ENCODE assay signal across 2 cellular contexts in the genomic region with DNA sequence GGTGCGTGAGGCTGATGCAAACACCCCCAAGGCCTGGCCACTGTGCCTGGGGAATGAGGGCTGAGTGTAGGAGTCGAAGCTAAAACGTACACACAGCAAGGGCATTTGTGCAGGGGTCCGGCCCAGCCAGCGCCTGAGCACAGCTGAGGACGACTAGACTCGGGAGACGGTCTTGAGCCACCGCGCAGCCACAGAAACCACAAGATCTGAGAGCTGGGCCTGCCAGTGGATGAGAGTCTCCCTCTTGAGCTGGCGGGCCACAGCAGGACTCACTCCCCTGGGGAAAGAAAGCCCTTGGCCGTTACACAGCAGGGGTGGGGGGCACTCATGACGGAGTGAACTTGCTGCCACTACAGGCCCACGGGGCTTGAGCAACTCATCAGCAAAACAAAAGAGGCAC.
TF ChIP-seq lines count a peak whose summit lies in the region.

No MANE protein-coding gene starts in this region.

TF ChIP-seq in WTC11, 78 proteins besides CTCF, POLR2A, EP300 and RAD21:
- TF ChIP-seq ZNF423 (CRISPR knock-in tag; IDR thresholded peaks at IDR 0.05) = 0 out of 2 replicates have a peak, but pooled peaks have one; percentile 34
- TF ChIP-seq ESRRA (CRISPR knock-in tag; IDR thresholded peaks at IDR 0.05; ENCODE audit: borderline replicate concordance) = no peak
TF ChIP-seq in WTC11: peak in this region for 1.

TF ChIP-seq in GM12891, 5 proteins besides CTCF, POLR2A, EP300 and RAD21 (continued from another document):
- TF ChIP-seq POLR2AphosphoS5 (IDR thresholded peaks at IDR 0.05; ENCODE audit: low read depth, low read length) (no peak), POU2F2 (IDR thresholded peaks at IDR 0.05; ENCODE audit: low read depth, low read length) (no peak), SPI1 (IDR thresholded peaks at IDR 0.05; ENCODE audit: low read depth, low read length) (no peak), TAF1 (IDR thresholded peaks at IDR 0.05; ENCODE audit: low read depth, low read length) (no peak)
